In genomic region chr7:100626530-100627237, GRCh38 we compare ENCODE assay signal across 8 cellular contexts. TPM values are rescaled to one million over a fixed set of nuclear protein-coding genes. Genes with fewer than 3 reads are reported as not detected.
DNase-seq lines count a peak whose midpoint lies in the region; ATAC-seq, FAIRE-seq and TF ChIP-seq lines count a peak whose summit lies in the region.

No MANE protein-coding gene starts in this region.

- no peaks in the 10 kb centered on the region for H3K9me2 ChIP-seq in neural cell (ENCODE audit: insufficient read depth, low read length)

- FAIRE-seq in HTR-8/SVneo (lab: Jason Lieb, UNC) (no peak), RCC 7860 (lab: Jason Lieb, UNC) (no peak)

- no peak for TF ChIP-seq RAD21 in neural cell (conservative IDR thresholded peaks at IDR 0.05)

- H2AFZ ChIP-seq in neural cell (ENCODE audit: low read depth, low read length): no peak overlapping the region

- no peak for TF ChIP-seq EP300 in neural cell (conservative IDR thresholded peaks at IDR 0.05; ENCODE audit: poor library complexity, severe bottlenecking)

- no peaks in the 10 kb centered on the region for H3K9me3 ChIP-seq in neural cell (ENCODE audit: low read length)

- no peak for TF ChIP-seq CTCF in AG09309 (IDR thresholded peaks at IDR 0.05; ENCODE audit: control insufficient read depth, insufficient read depth, low read depth, low read length, missing control alignments)
- no peak for TF ChIP-seq CTCF in neural cell (IDR thresholded peaks at IDR 0.05; ENCODE audit: poor library complexity, severe bottlenecking)

- H3K4me2 ChIP-seq in neural cell (ENCODE audit: low read length): no peak overlapping the region

- DNase-seq in AG09309 (ENCODE audit: low read depth) (peak; percentile 11), HTR-8/SVneo (ENCODE audit: insufficient read length, low spot score) (peak; percentile 72), RCC 7860 (ENCODE audit: low spot score) (peak; percentile 25), activated T-helper 1 cell treated with Interleukin-2 at 50 U/mL for 16 hours (ENCODE audit: low read depth) (peak; percentile 85), fibroblast of gingiva (ENCODE audit: low read depth) (peak; percentile 74)
- DNase-seq in stimulated activated naive CD8-positive, alpha-beta T cell treated with anti-CD3 and anti-CD28 coated beads, Interleukin-15, amount 100 ng/mL, for 72 hours: peak; percentile 77 to 81

- peaks cover 56% of the 10 kb centered on the region for H3K4me1 Mint-ChIP-seq in stimulated activated naive CD8-positive, alpha-beta T cell treated with anti-CD3 and anti-CD28 coated beads, Interleukin-15, amount 100 ng/mL, for 72 hours

- H3K27ac Mint-ChIP-seq in stimulated activated naive CD8-positive, alpha-beta T cell treated with anti-CD3 and anti-CD28 coated beads, Interleukin-15, amount 100 ng/mL, for 72 hours: peak overlapping the region; percentile 76 to 88

- H4K20me1 ChIP-seq in neural cell (ENCODE audit: insufficient read depth): no peaks in the 10 kb centered on the region

- no peaks in the 10 kb centered on the region for H3F3A ChIP-seq in neural cell (ENCODE audit: insufficient read depth, low read length, poor library complexity, severe bottlenecking)

- ATAC-seq in GM19397 (IDR thresholded peaks at IDR 0.05; ENCODE audit: unreplicated experiment): peak; percentile 88
- ATAC-seq in stimulated activated naive CD8-positive, alpha-beta T cell treated with anti-CD3 and anti-CD28 coated beads, Interleukin-15, amount 100 ng/mL, for 72 hours: peak; percentile 97

- H3K36me3 ChIP-seq in neural cell (ENCODE audit: insufficient read depth, low read length): no peaks in the 10 kb centered on the region

- H3K9ac ChIP-seq in neural cell (ENCODE audit: low read length): peak overlapping the region; percentile 51

- H3K27ac ChIP-seq in neural cell (ENCODE audit: low read length): no peak overlapping the region

- no peaks in the 10 kb centered on the region for H3K79me2 ChIP-seq in neural cell (replicated peaks; ENCODE audit: insufficient read depth, low read length)

- H3K27me3 ChIP-seq in neural cell (ENCODE audit: insufficient read depth, low read depth, low read length): peaks cover 1% of the 10 kb centered on the region

- H3K4me3 ChIP-seq in AG09309 (ENCODE audit: control insufficient read depth, low read depth, low read length): peak overlapping the region; percentile 13
- peak overlapping the region; percentile 59 for H3K4me3 ChIP-seq in neural cell (ENCODE audit: low read length)

- H3K4me3 Mint-ChIP-seq in stimulated activated naive CD8-positive, alpha-beta T cell treated with anti-CD3 and anti-CD28 coated beads, Interleukin-15, amount 100 ng/mL, for 72 hours: peak overlapping the region; percentile 80 to 82

- H3K27me3 Mint-ChIP-seq in stimulated activated naive CD8-positive, alpha-beta T cell treated with anti-CD3 and anti-CD28 coated beads, Interleukin-15, amount 100 ng/mL, for 72 hours: no peaks in the 10 kb centered on the region

- H3K9me3 Mint-ChIP-seq in stimulated activated naive CD8-positive, alpha-beta T cell treated with anti-CD3 and anti-CD28 coated beads, Interleukin-15, amount 100 ng/mL, for 72 hours: no peaks in the 10 kb centered on the region

TF ChIP-seq in neural cell, 6 proteins besides CTCF, POLR2A, EP300 and RAD21:
- TF ChIP-seq REST (IDR thresholded peaks at IDR 0.05; ENCODE audit: borderline replicate concordance) (no peak), TAF1 (IDR thresholded peaks at IDR 0.05; ENCODE audit: low read depth) (no peak), POLR2AphosphoS5 (IDR thresholded peaks at IDR 0.05) (no peak), EZH2 (IDR thresholded peaks at IDR 0.05; ENCODE audit: borderline replicate concordance, insufficient read depth, low read length, poor library complexity, severe bottlenecking) (no peak), SMC3 (conservative IDR thresholded peaks at IDR 0.05; ENCODE audit: poor library complexity) (no peak), MXI1 (conservative IDR thresholded peaks at IDR 0.05; ENCODE audit: poor library complexity, severe bottlenecking) (no peak)

RNA-seq across cellular contexts. Expression of gene MOSPD3, which starts 14.3 kb away (rescaled TPM):
- polyA plus RNA-seq in neural cell: 26.5 and 27.9 TPM in 2 replicates
- 14.4 and 19.1 TPM in 2 replicates for polyA minus RNA-seq in neural cell

RNA-seq across cellular contexts. Expression of gene TFR2, which starts 14.7 kb away (rescaled TPM):
- polyA plus RNA-seq in neural cell: 21.0 and 23.5 TPM in 2 replicates
- polyA minus RNA-seq in neural cell: 4.9 and 6.7 TPM in 2 replicates

RNA-seq across cellular contexts. Expression of gene PCOLCE, which starts 24.5 kb away (rescaled TPM):
- 0.48 and 2.0 TPM in 2 replicates for polyA plus RNA-seq in neural cell
- 1.2 TPM in 1 of 2 replicates, not detected in the other for polyA minus RNA-seq in neural cell

RNA-seq across cellular contexts. Expression of gene ACTL6B, which starts 29.6 kb away (rescaled TPM):
- polyA plus RNA-seq in neural cell: 339 and 389 TPM in 2 replicates
- polyA minus RNA-seq in neural cell: 163 and 172 TPM in 2 replicates

RNA-seq across cellular contexts. Expression of gene FBXO24, which starts 40.6 kb away (rescaled TPM):
- polyA plus RNA-seq in neural cell: 0.52 and 1.5 TPM in 2 replicates
- 0.69 and 0.73 TPM in 2 replicates for polyA minus RNA-seq in neural cell

Comparison
In these comparisons a context has a peak if more than half of its experiments do, and no peak if none do; other contexts are left out.
1. DNase-seq: peak in every context shown above with its lines; median percentile 85 in activated T-helper 1 cell treated with Interleukin-2 at 50 U/mL for 16 hours; 79 in stimulated activated naive CD8-positive, alpha-beta T cell treated with anti-CD3 and anti-CD28 coated beads, Interleukin-15, amount 100 ng/mL, for 72 hours; 74 in fibroblast of gingiva; 72 in HTR-8/SVneo; 25 in RCC 7860; 11 in AG09309.